In the genomic region with DNA sequence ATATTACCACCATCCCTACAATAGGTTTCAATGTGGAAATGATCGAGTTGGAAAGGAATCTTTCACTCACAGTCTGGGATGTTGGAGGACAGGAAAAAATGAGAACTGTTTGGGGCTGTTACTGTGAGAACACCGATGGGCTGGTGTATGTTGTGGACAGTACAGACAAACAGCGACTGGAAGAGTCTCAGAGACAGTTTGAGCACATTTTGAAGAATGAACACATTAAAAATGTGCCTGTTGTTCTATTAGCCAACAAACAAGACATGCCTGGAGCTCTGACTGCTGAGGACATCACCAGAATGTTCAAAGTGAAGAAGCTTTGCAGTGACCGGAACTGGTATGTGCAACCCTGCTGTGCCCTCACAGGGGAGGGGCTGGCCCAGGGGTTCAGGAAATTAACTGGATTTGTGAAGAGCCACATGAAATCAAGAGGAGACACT, we compare ENCODE assay signal across 16 cellular contexts. TPM values are rescaled to one million over a fixed set of nuclear protein-coding genes. Genes with fewer than 3 reads are reported as not detected.
A peak's percentile ranks its signal among the peaks of the same experiment; 100 is the strongest.
DNase-seq lines count a peak whose midpoint lies in the region; ATAC-seq and TF ChIP-seq lines count a peak whose summit lies in the region.
"Had no signal": no experiment of that assay in that cellular context is flagged by ENCODE, and none has a peak within 500 bp of the region (broad histone marks: within the 10 kb centered on the region; RNA-seq: fewer than 3 reads in every experiment).

No MANE protein-coding gene starts in this region.

- H3K27me3 Mint-ChIP-seq in MCF 10A (ENCODE audit: insufficient read depth, unreplicated experiment) = no peaks in the 10 kb centered on the region

- DNase-seq in MCF 10A (ENCODE audit: unreplicated experiment) = peak; percentile 35
- no peak for DNase-seq in breast epithelium (ENCODE audit: low spot score in 2 of 2)
- DNase-seq in mucosa of descending colon = peak in 2 of 3 donors; percentile 53
- DNase-seq in NCI-H748 treated with DMSO at 0.1 percent for 48 hours (lab: John Stamatoyannopoulos, UW) = no peak
- DNase-seq in caudate nucleus (lab: John Stamatoyannopoulos, UW) = no peak
- DNase-seq: activated CD4-positive, alpha-beta T cell treated with anti-CD3 and anti-CD28 coated beads, Interleukin-2, amount 50 U/mL, for 1 hour; foreskin melanocyte; NCI-H1092 had no signal

- 62% methylated on average over 4 of the region's 4 CpGs for WGBS in urinary bladder

- H3K4me1 ChIP-seq in breast epithelium (no peaks in the 10 kb centered on the region), duodenal mucosa (ENCODE audit: control insufficient read depth in 1 of 2, insufficient read depth in 2 of 2, low read length in 2 of 2) (peaks cover 12 to 14% of the 10 kb centered on the region in 2 donors), mucosa of descending colon (ENCODE audit: low read depth) (peaks cover 21% of the 10 kb centered on the region), urinary bladder (ENCODE audit: insufficient read depth) (no peaks in the 10 kb centered on the region)

- BruUV-seq in MCF 10A (replicated peaks; lab: Mats Ljungman, UMichigan) = TSS peak; percentile 91

- H3K4me3 Mint-ChIP-seq in MCF 10A (ENCODE audit: unreplicated experiment) = peak overlapping the region; percentile 71
- H3K4me3 Mint-ChIP-seq: activated T-helper 17 cell treated with anti-CD3 and anti-CD28 coated beads, Interleukin-2, amount 50 U/mL, for 72 hours; central memory CD8-positive, alpha-beta T cell had no signal

- H3K27ac Mint-ChIP-seq in MCF 10A (ENCODE audit: low read depth, unreplicated experiment) = peak overlapping the region; percentile 95
- H3K27ac Mint-ChIP-seq: activated T-helper 17 cell treated with anti-CD3 and anti-CD28 coated beads, Interleukin-2, amount 50 U/mL, for 72 hours had no signal

- ATAC-seq in mucosa of descending colon = peak; percentile 60
- no peak for ATAC-seq in HG03342 (IDR thresholded peaks at IDR 0.05; ENCODE audit: unreplicated experiment)

- no peak overlapping the region for H3K4me3 ChIP-seq in breast epithelium
- peak overlapping the region; percentile 56 to 88 for H3K4me3 ChIP-seq in duodenal mucosa (ENCODE audit: low read depth in 1 of 2, low read length in 2 of 2)
- peak overlapping the region; percentile 1 for H3K4me3 ChIP-seq in mucosa of descending colon
- H3K4me3 ChIP-seq in urinary bladder (ENCODE audit: low read depth, low read length) = no peak overlapping the region
- H3K4me3 ChIP-seq: suprapubic skin had no signal

- H3K9me3 ChIP-seq in breast epithelium (no peaks in the 10 kb centered on the region), duodenal mucosa (ENCODE audit: control insufficient read depth in 1 of 2, low read length in 2 of 2) (no peaks in the 10 kb centered on the region), mucosa of descending colon (no peaks in the 10 kb centered on the region)
- H3K9me3 ChIP-seq: suprapubic skin had no signal

- H3K36me3 ChIP-seq in breast epithelium = no peaks in the 10 kb centered on the region
- no peaks in the 10 kb centered on the region for H3K36me3 ChIP-seq in duodenal mucosa (ENCODE audit: control insufficient read depth in 1 of 2, insufficient read depth in 2 of 2, low read length in 2 of 2)
- no peaks in the 10 kb centered on the region for H3K36me3 ChIP-seq in mucosa of descending colon (ENCODE audit: low read depth)
- no peaks in the 10 kb centered on the region for H3K36me3 ChIP-seq in urinary bladder (ENCODE audit: insufficient read depth)
- H3K36me3 ChIP-seq: suprapubic skin had no signal

- H3K27me3 ChIP-seq in breast epithelium = no peaks in the 10 kb centered on the region
- no peaks in the 10 kb centered on the region for H3K27me3 ChIP-seq in duodenal mucosa (ENCODE audit: control insufficient read depth in 1 of 2, insufficient read depth in 2 of 2, low read length in 2 of 2)
- H3K27me3 ChIP-seq: suprapubic skin had no signal

- H3K36me3 Mint-ChIP-seq in MCF 10A (ENCODE audit: insufficient read depth, unreplicated experiment) = peaks cover 6% of the 10 kb centered on the region

- H3K4me1 Mint-ChIP-seq in MCF 10A (ENCODE audit: insufficient read depth, unreplicated experiment) = peaks cover 36% of the 10 kb centered on the region
- H3K4me1 Mint-ChIP-seq: activated T-helper 17 cell treated with anti-CD3 and anti-CD28 coated beads, Interleukin-2, amount 50 U/mL, for 72 hours; central memory CD8-positive, alpha-beta T cell had no signal

- intact Hi-C loops in MCF 10A (cut with micrococcal nuclease) (loop anchor here (5.0 to 10.0 kb wide), 2 partner anchors 77 to 110 kb away; partner anchors contain the start of genes KPNA4 and PPM1L), breast epithelium (cut with DNase I; ENCODE audit: low total_unique reads) (no loop called here), mucosa of descending colon (cut with DNase I, micrococcal nuclease) (no loop called here)

- TF ChIP-seq CTCF in MCF 10A (IDR thresholded peaks at IDR 0.05; ENCODE audit: unreplicated experiment) (no peak), breast epithelium (IDR thresholded peaks at IDR 0.05) (no peak), mucosa of descending colon (IDR thresholded peaks at IDR 0.05) (no peak)

- POLR2A ChIA-PET in MCF 10A (lab: Yijun Ruan, JAX) = interaction anchor here (0.6 to 3.8 kb wide), 21 partner anchors 9 to 957 kb away, joined by 3 to 124 read pairs (median 4); partner anchors contain the start of genes KPNA4, PPM1L and TRIM59

- TF ChIP-seq POLR2A in breast epithelium (IDR thresholded peaks at IDR 0.05) = no peak

- peak overlapping the region; percentile 34 to 84 for H3K9ac ChIP-seq in duodenal mucosa (ENCODE audit: low read depth in 1 of 2, low read length in 2 of 2)

- CTCF ChIA-PET in MCF 10A (lab: Yijun Ruan, JAX) = interaction anchor here (0.6 to 3.1 kb wide), 6 partner anchors 9 to 545 kb away, joined by 3 to 25 read pairs (median 4); no protein-coding TSS in a partner anchor

- no peak overlapping the region for H3K27ac ChIP-seq in breast epithelium
- peak overlapping the region; percentile 71 for H3K27ac ChIP-seq in duodenal mucosa (ENCODE audit: low read depth, low read length)
- H3K27ac ChIP-seq in urinary bladder (ENCODE audit: low read depth) = peak overlapping the region; percentile 56
- no peak overlapping the region for H3K27ac ChIP-seq in caudate nucleus (ENCODE audit: low read depth, low read length)
- H3K27ac ChIP-seq: HL-60, suprapubic skin had no signal

- H3K9me3 Mint-ChIP-seq in MCF 10A (ENCODE audit: unreplicated experiment) = peaks cover 6% of the 10 kb centered on the region
- H3K9me3 Mint-ChIP-seq: activated T-helper 17 cell treated with anti-CD3 and anti-CD28 coated beads, Interleukin-2, amount 50 U/mL, for 72 hours; central memory CD8-positive, alpha-beta T cell had no signal

RNA-seq across cellular contexts. Expression of gene ARL14, which starts 0.5 kb away (rescaled TPM):
- total RNA-seq in MCF 10A (2022) (0.72 and 1.1 TPM in 2 replicates), breast epithelium (not detected), mucosa of descending colon (10 to 100 TPM; 11.6 to 40.4 (median 22.2) TPM), urinary bladder (5.2 TPM)
- 1.9 TPM for polyA plus RNA-seq in urinary bladder
- total RNA-seq: activated T-helper 17 cell treated with anti-CD3 and anti-CD28 coated beads, Interleukin-2, amount 50 U/mL, for 72 hours; posterior vena cava; suprapubic skin had no signal

Comparison
In these comparisons a context has a peak if more than half of its experiments do, and no peak if none do; other contexts are left out.
1. DNase-seq: peak in MCF 10A (single experiment) and mucosa of descending colon (2 of 3); none in breast epithelium (0 of 2), NCI-H748 treated with DMSO at 0.1 percent for 48 hours (single experiment) and caudate nucleus (0 of 61).
2. H3K27ac ChIP-seq: peak in duodenal mucosa (single experiment) and urinary bladder (single experiment); none in breast epithelium (0 of 2) and caudate nucleus (single experiment).
3. H3K4me3 ChIP-seq: peak in duodenal mucosa (2 of 2) and mucosa of descending colon (single experiment); none in breast epithelium (0 of 3) and urinary bladder (single experiment).